ENCODE assay signal across 19 cellular contexts in the genomic region with DNA sequence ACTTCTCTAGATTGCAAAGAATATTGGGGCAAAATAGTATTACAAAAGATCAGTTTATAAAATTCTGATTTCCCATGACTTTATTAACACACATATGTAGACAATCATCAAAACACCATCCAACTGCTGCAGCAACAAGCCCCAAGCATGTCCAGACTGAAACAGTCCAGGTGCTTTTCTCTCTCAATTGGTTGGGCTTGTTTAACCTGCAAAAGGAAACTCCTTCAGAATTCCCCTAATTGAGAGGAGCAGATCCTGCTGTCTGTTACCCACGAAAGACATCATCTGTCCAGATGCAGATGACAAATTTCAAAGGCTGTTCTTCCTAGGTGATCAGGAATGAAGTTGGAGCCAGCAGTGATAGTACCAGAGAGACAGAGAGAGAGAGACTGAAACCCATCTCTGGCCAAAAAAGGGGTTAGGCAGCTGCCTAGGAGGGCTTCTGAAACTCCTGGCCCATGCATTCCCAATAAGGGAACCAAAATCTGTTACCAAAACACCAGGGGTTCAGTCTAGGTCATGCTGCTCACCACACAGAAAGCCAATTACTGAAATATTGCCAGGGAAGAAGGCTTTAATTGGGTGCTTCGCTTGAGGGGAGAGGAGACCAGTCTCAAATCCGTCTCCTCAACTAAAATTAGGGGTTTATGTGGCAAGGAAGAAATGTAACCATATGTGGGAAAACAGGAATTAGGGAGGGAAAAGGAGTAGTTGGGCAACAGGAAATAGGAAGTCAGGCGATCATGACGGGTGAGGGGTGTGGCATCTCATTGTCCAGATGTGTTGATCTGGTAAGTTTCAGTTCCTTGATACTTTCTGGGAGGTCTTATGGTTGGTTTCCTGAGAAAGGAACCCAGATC. TPM values are rescaled to one million over a fixed set of nuclear protein-coding genes. Genes with fewer than 3 reads are reported as not detected.
DNase-seq lines count a peak whose midpoint lies in the region; ATAC-seq, FAIRE-seq and TF ChIP-seq lines count a peak whose summit lies in the region.
"Had no signal": no experiment of that assay in that cellular context is flagged by ENCODE, and none has a peak within 500 bp of the region (broad histone marks: within the 10 kb centered on the region; RNA-seq: fewer than 3 reads in every experiment).

No MANE protein-coding gene starts in this region.

- SMC1A ChIA-PET in GM12878 (lab: Charles Lee; ENCODE audit: uncharacterized antibody, unreplicated experiment), result interaction anchor here (0.8 to 1.5 kb wide), 4 partner anchors 7 to 48 kb away, joined by 3 to 5 read pairs (median 4); no protein-coding TSS in a partner anchor

- peak; percentile 73 for FAIRE-seq in GM12878 (lab: Jason Lieb, UNC)
- FAIRE-seq: A204.1 had no signal

- ATAC-seq in GM12878, result peak; percentile 20
- ATAC-seq in stimulated activated memory B cell treated with anti-CD40 and anti-IgM and Interleukin-4, amounts not matched to agents 10 μg/mL and 1 μg/mL and 100 μg/mL, for 72 hours, result peak; percentile 56

- in situ Hi-C loops in mammary epithelial cell (cut with MboI; ENCODE audit: low sequenced_read_pairs in 2 of 2) (no loop called here), GM12878 (cut with MboI) (no loop called here), GM13976 (cut with MboI; ENCODE audit: low sequenced_read_pairs, unreplicated experiment) (no loop called here)

- intact Hi-C loops in mammary epithelial cell (cut with micrococcal nuclease), result no loop called here
- intact Hi-C loops in breast epithelium (cut with DNase I; ENCODE audit: low total_unique reads), result no loop called here
- intact Hi-C loops in GM12878 (cut with micrococcal nuclease; ENCODE audit: unreplicated experiment), result no loop called here

- H3K4me3 ChIP-seq in mammary epithelial cell (replicated peaks in 1 of 3; ENCODE audit: insufficient read depth in 1 of 3, low read depth in 2 of 3, low read length in 3 of 3) (no peak overlapping the region), breast epithelium (no peak overlapping the region), GM12878 (no peak overlapping the region)
- H3K4me3 ChIP-seq: GM23248 had no signal

- H4K20me1 ChIP-seq in mammary epithelial cell (ENCODE audit: insufficient read depth, low read length), result no peaks in the 10 kb centered on the region
- H4K20me1 ChIP-seq in GM12878 (ENCODE audit: control insufficient read depth, insufficient read depth), result no peaks in the 10 kb centered on the region

- H3K36me3 Mint-ChIP-seq in stimulated activated memory B cell treated with anti-CD40 and anti-IgM and Interleukin-4, amounts not matched to agents 10 μg/mL and 1 μg/mL and 100 μg/mL, for 72 hours, result peaks cover 25% of the 10 kb centered on the region
- H3K36me3 Mint-ChIP-seq in type B pancreatic cell, result peaks cover 6% of the 10 kb centered on the region

- H3K27me3 Mint-ChIP-seq in stimulated activated memory B cell treated with anti-CD40 and anti-IgM and Interleukin-4, amounts not matched to agents 10 μg/mL and 1 μg/mL and 100 μg/mL, for 72 hours, result peaks cover 15% of the 10 kb centered on the region
- H3K27me3 Mint-ChIP-seq in type B pancreatic cell, result no peaks in the 10 kb centered on the region

- RAD21 ChIA-PET in GM12878 (lab: Charles Lee; ENCODE audit: unreplicated experiment), result no interaction called here

- H3K4me1 ChIP-seq in mammary epithelial cell (ENCODE audit: insufficient read depth, low read length) (no peaks in the 10 kb centered on the region), breast epithelium (no peaks in the 10 kb centered on the region), GM12878 (ENCODE audit: control insufficient read depth, insufficient read depth, low read length) (no peaks in the 10 kb centered on the region)

- no TSS peak for BruUV-seq in mammary epithelial cell (replicated peaks; lab: Mats Ljungman, UMichigan)
- BruUV-seq in GM12878 (replicated peaks; lab: Mats Ljungman, UMichigan), result no TSS peak

- no peak overlapping the region for H3K9ac ChIP-seq in mammary epithelial cell (ENCODE audit: insufficient read depth, low read length)
- no peak overlapping the region for H3K9ac ChIP-seq in GM12878 (ENCODE audit: control insufficient read depth, insufficient read depth, low read length)
- H3K9ac ChIP-seq: GM23248 had no signal

- POLR2A ChIA-PET in GM12878 (lab: Charles Lee), result interaction anchor here (1.1 kb wide), 1 partner anchor 8 kb away, joined by 3 read pairs; no protein-coding TSS in a partner anchor

- H3K27ac ChIP-seq in mammary epithelial cell (ENCODE audit: insufficient read depth, low read depth, low read length) (no peak overlapping the region), breast epithelium (no peak overlapping the region), GM12878 (ENCODE audit: control insufficient read depth, insufficient read depth) (peak overlapping the region; percentile 62; the same call in 1 of the 2 replicates)
- H3K27ac ChIP-seq: GM23248, RWPE1 had no signal

- H3K79me2 ChIP-seq in mammary epithelial cell (ENCODE audit: insufficient read depth, low read length), result no peaks in the 10 kb centered on the region
- H3K79me2 ChIP-seq in GM12878 (ENCODE audit: control insufficient read depth, insufficient read depth, low read length), result no peaks in the 10 kb centered on the region

- TF ChIP-seq CTCF in mammary epithelial cell (conservative IDR thresholded peaks at IDR 0.05 in 1 of 2, IDR thresholded peaks at IDR 0.05 in 1 of 2; ENCODE audit: extremely low read depth in 1 of 2, insufficient read depth in 1 of 2, low read depth in 1 of 2, low read length in 2 of 2) (no peak), breast epithelium (IDR thresholded peaks at IDR 0.05) (no peak), GM12878 (IDR thresholded peaks at IDR 0.05 in 2 of 3, conservative IDR thresholded peaks at IDR 0.05 in 1 of 3; ENCODE audit: control insufficient read depth in 2 of 3, extremely low read depth in 1 of 3, insufficient read depth in 1 of 3, low read depth in 3 of 3, low read length in 3 of 3) (no peak), type B pancreatic cell (conservative IDR thresholded peaks at IDR 0.05) (no peak), GM13976 (IDR thresholded peaks at IDR 0.05; ENCODE audit: borderline replicate concordance, control extremely low read depth, extremely low read depth, insufficient read depth, missing control alignments) (no peak)

- dilution Hi-C loops in mammary epithelial cell (cut with HindIII; ENCODE audit: low sequenced_read_pairs), result loop anchor here (5.0 kb wide), 1 partner anchor 42 kb away; no protein-coding TSS in a partner anchor

- no peaks in the 10 kb centered on the region for H3K9me3 ChIP-seq in mammary epithelial cell (replicated peaks; ENCODE audit: insufficient read depth, low read length)
- H3K9me3 ChIP-seq in breast epithelium, result peaks cover 5 to 9% of the 10 kb centered on the region in 2 donors
- peaks cover 22% of the 10 kb centered on the region; the same call in 2 of the 3 replicates for H3K9me3 ChIP-seq in GM12878 (replicated peaks; ENCODE audit: control insufficient read depth, insufficient read depth, low read length)

- H3K27ac Mint-ChIP-seq in stimulated activated memory B cell treated with anti-CD40 and anti-IgM and Interleukin-4, amounts not matched to agents 10 μg/mL and 1 μg/mL and 100 μg/mL, for 72 hours, result peak overlapping the region; percentile 13
- no peak overlapping the region for H3K27ac Mint-ChIP-seq in type B pancreatic cell

- H3K36me3 ChIP-seq in mammary epithelial cell (ENCODE audit: insufficient read depth, low read length) (no peaks in the 10 kb centered on the region), breast epithelium (no peaks in the 10 kb centered on the region), GM12878 (ENCODE audit: control insufficient read depth in 2 of 2, insufficient read depth in 2 of 2, low read length in 1 of 2) (peaks cover 0 to 2% of the 10 kb centered on the region in 2 experiments; a peak in 2 of 4 replicates)

- peaks cover 16% of the 10 kb centered on the region for H3K9me3 Mint-ChIP-seq in stimulated activated memory B cell treated with anti-CD40 and anti-IgM and Interleukin-4, amounts not matched to agents 10 μg/mL and 1 μg/mL and 100 μg/mL, for 72 hours
- peaks cover 5% of the 10 kb centered on the region for H3K9me3 Mint-ChIP-seq in type B pancreatic cell

- WGBS in mammary epithelial cell (ENCODE audit: low coverage, missing lambda C conversion rate), result 81% methylated on average over 5 of the region's 5 CpGs
- WGBS in GM12878 (ENCODE audit: insufficient coverage, insufficient replicate concordance, low lambda C conversion rate, missing lambda C conversion rate), result 55% methylated on average over 5 of the region's 5 CpGs

- H2AFZ ChIP-seq in mammary epithelial cell (ENCODE audit: low read depth, low read length) (peak overlapping the region; percentile 30), GM12878 (ENCODE audit: control insufficient read depth, low read depth, low read length) (no peak overlapping the region)
- H2AFZ ChIP-seq: GM23248 had no signal

- TF ChIP-seq POLR2A in breast epithelium (IDR thresholded peaks at IDR 0.05), result no peak
- TF ChIP-seq POLR2A in GM12878 (IDR thresholded peaks at IDR 0.05; ENCODE audit: low read depth, low read length), result no peak

- TF ChIP-seq EP300 in GM12878 (IDR thresholded peaks at IDR 0.05; ENCODE audit: borderline replicate concordance in 1 of 2, control insufficient read depth in 1 of 2, low read depth in 2 of 2, low read length in 2 of 2), result no peak

- peak; percentile 57 for DNase-seq in mammary epithelial cell
- no peak for DNase-seq in breast epithelium (ENCODE audit: low spot score in 2 of 2)
- DNase-seq in MV-4-11 (lab: John Stamatoyannopoulos, UW), result peak; percentile 95
- no peak for DNase-seq in GM12878 (ENCODE audit: low read depth, low spot score)
- no peak for DNase-seq in type B pancreatic cell (ENCODE audit: extremely low spot score, unreplicated experiment)
- no peak for DNase-seq in GM13976 (ENCODE audit: low spot score)
- no peak for DNase-seq in Ammon's horn (ENCODE audit: low spot score)
- DNase-seq: C1 segment of cervical spinal cord, DMS79 treated with DMSO at 0.1 percent for 48 hours, GM23248, MM.1S, NCI-H1417, NCI-H187 treated with DMSO at 0.1 percent for 48 hours, NCI-H446 treated with DMSO at 0.1 percent for 48 hours, SIG-M5, T-helper 1 cell had no signal

- H3K4me2 ChIP-seq in mammary epithelial cell (ENCODE audit: insufficient read depth, low read depth, low read length) (no peak overlapping the region), GM12878 (ENCODE audit: control insufficient read depth, insufficient read depth) (peak overlapping the region; percentile 5; the same call in 1 of the 2 replicates)

- peaks cover 10% of the 10 kb centered on the region for H3K4me1 Mint-ChIP-seq in stimulated activated memory B cell treated with anti-CD40 and anti-IgM and Interleukin-4, amounts not matched to agents 10 μg/mL and 1 μg/mL and 100 μg/mL, for 72 hours
- no peaks in the 10 kb centered on the region for H3K4me1 Mint-ChIP-seq in type B pancreatic cell (ENCODE audit: unreplicated experiment)

- H3K4me3 Mint-ChIP-seq in stimulated activated memory B cell treated with anti-CD40 and anti-IgM and Interleukin-4, amounts not matched to agents 10 μg/mL and 1 μg/mL and 100 μg/mL, for 72 hours, result no peak overlapping the region
- H3K4me3 Mint-ChIP-seq in type B pancreatic cell, result no peak overlapping the region

- CTCF ChIA-PET in mammary epithelial cell (lab: Charles Lee; ENCODE audit: low non-redundant PET) (interaction anchor here (0.5 kb wide), 1 partner anchor 295 kb away, joined by 9 read pairs; no protein-coding TSS in a partner anchor), GM12878 (lab: Yijun Ruan, JAX) (interaction anchor here (1.3 kb wide), 1 partner anchor 85 kb away, joined by 3 read pairs; no protein-coding TSS in a partner anchor)

- H3K27me3 ChIP-seq in mammary epithelial cell (ENCODE audit: insufficient read depth, low read length) (no peaks in the 10 kb centered on the region), breast epithelium (no peaks in the 10 kb centered on the region), GM12878 (replicated peaks in 1 of 2; ENCODE audit: control insufficient read depth in 2 of 2, insufficient read depth in 2 of 2, low read length in 1 of 2) (no peaks in the 10 kb centered on the region)

- no peak for TF ChIP-seq RAD21 in GM12878 (IDR thresholded peaks at IDR 0.05; ENCODE audit: insufficient read depth, low read depth, low read length)

RNA-seq across cellular contexts. Expression of gene RGL1, which starts 34.7 kb away (rescaled TPM):
- 1 to 10 TPM; 2.5 to 3.7 TPM for total RNA-seq in mammary epithelial cell
- 1.8 TPM for polyA plus RNA-seq in mammary epithelial cell
- 2.6 TPM for polyA minus RNA-seq in mammary epithelial cell
- 10 to 100 TPM; 24.9 to 70.2 (median 26.8) TPM for total RNA-seq in breast epithelium
- total RNA-seq in GM12878 (2013; cell fraction: nucleolus; rRNA removed), result 21.2 and 22.8 TPM in 2 replicates
- 19.0 and 20.1 TPM in 2 replicates for total RNA-seq in GM12878 (2014; rRNA removed)
- 19.9 and 20.7 TPM in 2 replicates for total RNA-seq in GM12878 (2014; rRNA removed; fragmentation: Illumina TruSeq; extraction: Trizol)
- 18.6 and 20.6 TPM in 2 replicates for total RNA-seq in GM12878 (2021)
- 7.7 TPM for polyA plus RNA-seq in GM12878 (2011; ENCODE audit: low read depth)
- polyA plus RNA-seq in GM12878 (2011; rRNA removed), result 15.6 and 15.7 TPM in 2 replicates
- 10.2 and 10.8 TPM in 2 replicates for polyA plus RNA-seq in GM12878 (2011; cell fraction: cytosol; rRNA removed)
- 20.3 and 21.1 TPM in 2 replicates for polyA plus RNA-seq in GM12878 (2011; cell fraction: nucleus; rRNA removed)
- 8.2 and 10.7 TPM in 2 replicates for polyA plus RNA-seq in GM12878 (2012)
- 25.0 and 28.4 TPM in 2 replicates for polyA plus RNA-seq in GM12878 (2014; fragmentation: Illumina TruSeq; extraction: Trizol)
- 1 to 10 TPM; 8.1 to 9.4 TPM for polyA plus RNA-seq in GM12878 (2014; fragmentation: Nextera tagmentation; extraction: Ambion mirVana)
- 15.8 and 17.9 TPM in 2 replicates for polyA plus RNA-seq in GM12878 (2014; rRNA removed)
- polyA plus RNA-seq in GM12878 (2016; fragmentation: Nextera tagmentation; extraction: Ambion mirVana), result 10 to 100 TPM; 19.0 to 20.9 TPM
- 17.5 and 18.9 TPM in 2 replicates for polyA minus RNA-seq in GM12878 (2011; rRNA and poly(A)+ RNA removed)
- polyA minus RNA-seq in GM12878 (2011; cell fraction: cytosol; rRNA and poly(A)+ RNA removed), result 3.3 and 5.4 TPM in 2 replicates
- polyA minus RNA-seq in GM12878 (2011; cell fraction: nucleus; rRNA and poly(A)+ RNA removed), result 16.0 and 26.8 TPM in 2 replicates
- total RNA-seq in type B pancreatic cell (ENCODE audit: low replicate concordance), result 9.5 and 17.0 TPM in 2 replicates

Comparison
In these comparisons a context has a peak if more than half of its experiments do, and no peak if none do; other contexts are left out.
1. DNase-seq: peak in mammary epithelial cell (single experiment) and MV-4-11 (single experiment); none in breast epithelium (0 of 2), GM12878 (single experiment), type B pancreatic cell (single experiment), GM13976 (single experiment) and Ammon's horn (single experiment).